8 cellular contexts compared by ENCODE assay signal in the genomic region with DNA sequence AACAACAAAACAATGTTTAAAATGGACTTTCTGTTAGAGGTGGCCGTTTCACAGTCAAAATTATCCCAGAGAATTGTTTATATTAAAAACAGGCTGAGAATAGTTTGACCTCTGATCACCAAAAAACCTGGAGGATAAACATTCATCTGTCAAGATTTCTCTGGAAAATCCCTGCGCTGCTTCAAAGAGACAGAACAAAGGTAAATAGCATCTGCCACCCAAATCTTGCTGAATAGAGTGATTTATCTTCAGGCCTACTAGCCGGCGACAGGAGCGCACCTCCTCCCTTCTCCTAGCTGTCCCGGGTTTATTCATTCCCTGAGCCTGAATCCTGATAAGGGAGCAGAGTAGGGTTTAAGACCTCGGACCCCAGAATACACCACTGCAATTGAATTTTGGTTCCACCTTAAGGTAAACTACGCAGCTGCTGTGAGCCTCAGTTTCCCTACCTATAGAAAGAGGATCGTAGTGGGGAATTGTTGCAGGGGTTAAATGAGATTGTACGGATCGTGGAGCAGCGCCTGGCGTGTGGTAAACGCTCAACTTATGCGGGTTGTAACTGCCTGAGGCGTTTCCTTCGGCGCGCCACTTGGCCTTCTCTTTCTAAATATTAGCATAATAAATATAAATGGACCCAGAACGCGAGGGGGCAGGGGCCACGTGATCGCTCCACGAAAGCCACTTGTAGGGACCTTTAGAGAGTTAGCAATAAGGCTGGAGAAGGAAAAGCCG. TPM values are rescaled to one million over a fixed set of nuclear protein-coding genes. Genes with fewer than 3 reads are reported as not detected.
A peak's percentile ranks its signal among the peaks of the same experiment; 100 is the strongest.
DNase-seq lines count a peak whose midpoint lies in the region; ATAC-seq and TF ChIP-seq lines count a peak whose summit lies in the region.

No MANE protein-coding gene starts in this region.

- ATAC-seq in HG02852 (IDR thresholded peaks at IDR 0.05; ENCODE audit: unreplicated experiment) (peak; percentile 22), left cardiac atrium (no peak)

- no peaks in the 10 kb centered on the region for H3K36me3 ChIP-seq in parathyroid adenoma (ENCODE audit: control insufficient read depth, insufficient read depth, low read length)

- no peaks in the 10 kb centered on the region for H3K9me3 ChIP-seq in parathyroid adenoma (ENCODE audit: control insufficient read depth, low read length)

- H3K4me1 Mint-ChIP-seq in activated naive CD8-positive, alpha-beta T cell (ENCODE audit: low read depth), result peaks cover 25% of the 10 kb centered on the region

- peak overlapping the region; percentile 83 for H3K4me3 Mint-ChIP-seq in activated naive CD8-positive, alpha-beta T cell

- H3K4me3 ChIP-seq in parathyroid adenoma (ENCODE audit: low read depth, low read length), result peak overlapping the region; percentile 58

- peak; percentile 46 for DNase-seq in NCI-H510A treated with DMSO at 0.1 percent for 48 hours (lab: John Stamatoyannopoulos, UW)
- DNase-seq in NCI-H510A (lab: John Stamatoyannopoulos, UW), result no peak
- DNase-seq in NCI-H2227 treated with DMSO at 0.1 percent for 48 hours (lab: John Stamatoyannopoulos, UW), result peak; percentile 71
- DNase-seq in left cardiac atrium, result peak; percentile 77
- DNase-seq in T-helper 9 cell, result no peak

- H3K36me3 Mint-ChIP-seq in activated naive CD8-positive, alpha-beta T cell, result no peaks in the 10 kb centered on the region

- no peak for TF ChIP-seq CTCF in parathyroid adenoma (IDR thresholded peaks at IDR 0.05)

- peak overlapping the region; percentile 83 for H3K27ac ChIP-seq in parathyroid adenoma

- no peaks in the 10 kb centered on the region for H3K9me3 Mint-ChIP-seq in activated naive CD8-positive, alpha-beta T cell (ENCODE audit: low read depth)

- intact Hi-C loops in left cardiac atrium (cut with DNase I), result loop anchor here in 1 of 2 donors (10.0 kb wide), 1 partner anchor 62 kb away; no protein-coding TSS in a partner anchor

- H3K4me1 ChIP-seq in parathyroid adenoma, result peaks cover 6% of the 10 kb centered on the region

- peak overlapping the region; percentile 72 for H3K4me2 ChIP-seq in parathyroid adenoma (ENCODE audit: low read length)

- H3K9ac ChIP-seq in parathyroid adenoma, result peak overlapping the region; percentile 49

- no peaks in the 10 kb centered on the region for H3K79me2 ChIP-seq in parathyroid adenoma

- no peaks in the 10 kb centered on the region for H3K27me3 Mint-ChIP-seq in activated naive CD8-positive, alpha-beta T cell

- H2AFZ ChIP-seq in parathyroid adenoma, result peak overlapping the region; percentile 96

- peak overlapping the region; percentile 81 for H3K27ac Mint-ChIP-seq in activated naive CD8-positive, alpha-beta T cell

- H3K27me3 ChIP-seq in parathyroid adenoma (ENCODE audit: control insufficient read depth, insufficient read depth, low read length), result no peaks in the 10 kb centered on the region

RNA-seq across cellular contexts. Expression of gene ST7, which starts 0.5 kb away (rescaled TPM):
- total RNA-seq in left cardiac atrium, result 10 to 100 TPM; 27.5 to 33.1 TPM

Comparison
In these comparisons a context has a peak if more than half of its experiments do, and no peak if none do; other contexts are left out.
1. DNase-seq: peak in NCI-H510A treated with DMSO at 0.1 percent for 48 hours (single experiment), NCI-H2227 treated with DMSO at 0.1 percent for 48 hours (single experiment) and left cardiac atrium (single experiment); none in NCI-H510A (single experiment) and T-helper 9 cell (single experiment).